17 cellular contexts compared by ENCODE assay signal in genomic region chr2:37458133-37458532, GRCh38.
"Had no signal": no experiment of that assay in that cellular context is flagged by ENCODE, and none has a peak within 500 bp of the region (broad histone marks: within the 10 kb centered on the region; RNA-seq: fewer than 3 reads in every experiment).

No MANE protein-coding gene starts in this region.

- DNase-seq: activated T-cell treated with anti-CD3 and anti-CD28 coated beads, Interleukin-2, amount 50 U/mL, for 1 hour; amniotic stem cell; cerebellar nuclear complex; cortex of kidney; endodermal cell; heart left ventricle; left colon; stimulated activated CD4-positive, alpha-beta T cell treated with anti-CD3 and anti-CD28 coated beads, Interleukin-12 subunit alpha, Interleukin-12 subunit beta, amount 100 ng/mL, for 4 hours; stimulated activated CD4-positive, alpha-beta T cell treated with anti-CD3 and anti-CD28 coated beads, Interleukin-1b, Interleukin-23, amount 100 ng/mL, for 48 hours; stimulated activated naive CD8-positive, alpha-beta T cell treated with anti-CD3 and anti-CD28 coated beads, Interleukin-15, amount 100 ng/mL, for 72 hours; T-helper 1 cell; T-helper 9 cell; tibial artery had no signal

- H3K4me3 Mint-ChIP-seq: activated naive CD8-positive, alpha-beta T cell; endodermal cell; memory B cell; neural crest cell; stimulated activated naive CD8-positive, alpha-beta T cell treated with anti-CD3 and anti-CD28 coated beads, Interleukin-15, amount 100 ng/mL, for 72 hours had no signal

- H3K27me3 Mint-ChIP-seq: activated naive CD8-positive, alpha-beta T cell; progenitor cell of endocrine pancreas; stimulated activated naive CD8-positive, alpha-beta T cell treated with anti-CD3 and anti-CD28 coated beads, Interleukin-15, amount 100 ng/mL, for 72 hours had no signal

- H3K4me3 ChIP-seq: heart left ventricle, tibial artery had no signal

- H3K27ac Mint-ChIP-seq: activated naive CD8-positive, alpha-beta T cell; endodermal cell; memory B cell; progenitor cell of endocrine pancreas; stimulated activated naive CD8-positive, alpha-beta T cell treated with anti-CD3 and anti-CD28 coated beads, Interleukin-15, amount 100 ng/mL, for 72 hours had no signal

- H3K9me3 ChIP-seq: heart left ventricle, tibial artery had no signal

- H3K9me3 Mint-ChIP-seq: endodermal cell, neural crest cell had no signal

- ATAC-seq: heart left ventricle; left colon; stimulated activated naive CD8-positive, alpha-beta T cell treated with anti-CD3 and anti-CD28 coated beads, Interleukin-15, amount 100 ng/mL, for 72 hours had no signal

- H3K36me3 ChIP-seq: heart left ventricle, tibial artery had no signal

- H3K27me3 ChIP-seq: heart left ventricle, tibial artery had no signal

- H3K27ac ChIP-seq: heart left ventricle had no signal
